Comparison of ENCODE assay signal across 11 cellular contexts in genomic region chr5:134247411-134247810, GRCh38. TPM values are rescaled to one million over a fixed set of nuclear protein-coding genes. Genes with fewer than 3 reads are reported as not detected.
DNase-seq lines count a peak whose midpoint lies in the region; ATAC-seq, FAIRE-seq and TF ChIP-seq lines count a peak whose summit lies in the region.
"Had no signal": no experiment of that assay in that cellular context is flagged by ENCODE, and none has a peak within 500 bp of the region (broad histone marks: within the 10 kb centered on the region; RNA-seq: fewer than 3 reads in every experiment).

No MANE protein-coding gene starts in this region.

- peak overlapping the region; percentile 45 for H3K4me2 ChIP-seq in keratinocyte (ENCODE audit: control insufficient read depth, extremely low read depth, insufficient read depth, low read depth, low read length)

- no peaks in the 10 kb centered on the region for H4K20me1 ChIP-seq in keratinocyte (ENCODE audit: control insufficient read depth, extremely low read depth, insufficient read depth, low read length)

- DNase-seq in AG04449 (ENCODE audit: low read depth, low spot score) (peak; percentile 63), astrocyte of the cerebellum (ENCODE audit: low read depth) (peak; percentile 85), keratinocyte (ENCODE audit: low read depth, low spot score) (no peak), DMS153 treated with DMSO at 0.1 percent for 48 hours (lab: John Stamatoyannopoulos, UW; ENCODE audit: unreplicated experiment) (no peak)
- DNase-seq: activated gamma-delta T cell; CD4-positive, alpha-beta memory T cell; NCI-H446 had no signal

- H3K27ac ChIP-seq in HUES48 (ENCODE audit: low read depth, low read length), result peak overlapping the region; percentile 53
- peak overlapping the region; percentile 78 for H3K27ac ChIP-seq in keratinocyte (ENCODE audit: control insufficient read depth, insufficient read depth, low read length)

- H3K4me3 ChIP-seq in AG04449 (ENCODE audit: low read depth, low read length) (no peak overlapping the region), HUES48 (ENCODE audit: low read depth, low read length) (no peak overlapping the region), astrocyte of the cerebellum (ENCODE audit: low read depth, low read length) (no peak overlapping the region), keratinocyte (ENCODE audit: control insufficient read depth in 2 of 3, extremely low read depth in 1 of 3, insufficient read depth in 2 of 3, low read depth in 1 of 3, low read length in 3 of 3) (no peak overlapping the region)

- CTCF ChIA-PET in AG04449 (lab: Yijun Ruan, JAX), result interaction anchor here (1.0 to 1.7 kb wide), 6 partner anchors 10 to 331 kb away, joined by 3 to 7 read pairs (median 4); partner anchors contain the start of gene PPP2CA

- in situ Hi-C loops in astrocyte of the cerebellum (cut with HindIII; ENCODE audit: low sequenced_read_pairs), result no loop called here

- no peak overlapping the region for H3K9ac ChIP-seq in HUES48 (ENCODE audit: low read depth, low read length)
- no peak overlapping the region for H3K9ac ChIP-seq in keratinocyte (ENCODE audit: control insufficient read depth, extremely low read depth, insufficient read depth, low read length)

- FAIRE-seq in keratinocyte (lab: Jason Lieb, UNC), result peak; percentile 71

- H3K9me1 ChIP-seq in keratinocyte (ENCODE audit: control insufficient read depth, extremely low read depth, insufficient read depth, low read length), result no peaks in the 10 kb centered on the region

- no peaks in the 10 kb centered on the region for H3K27me3 ChIP-seq in HUES48 (ENCODE audit: control insufficient read depth, insufficient read depth, low read length)
- H3K27me3 ChIP-seq in keratinocyte (ENCODE audit: control insufficient read depth, extremely low read depth, insufficient read depth, low read length), result no peaks in the 10 kb centered on the region

- ATAC-seq in HG03565 (IDR thresholded peaks at IDR 0.05; ENCODE audit: unreplicated experiment), result no peak
- ATAC-seq in HG02981 (IDR thresholded peaks at IDR 0.05; ENCODE audit: unreplicated experiment), result no peak
- no peak for ATAC-seq in GM21381 (IDR thresholded peaks at IDR 0.05; ENCODE audit: unreplicated experiment)

- TF ChIP-seq CTCF in AG04449 (IDR thresholded peaks at IDR 0.05; ENCODE audit: insufficient read depth, low read length, missing control alignments) (no peak), astrocyte of the cerebellum (IDR thresholded peaks at IDR 0.05; ENCODE audit: low read depth, low read length, missing control alignments) (no peak), keratinocyte (optimal IDR thresholded peaks at IDR 0.05 in 1 of 3, IDR thresholded peaks at IDR 0.05 in 1 of 3, conservative IDR thresholded peaks at IDR 0.05 in 1 of 3; ENCODE audit: extremely low read depth in 1 of 3, insufficient read depth in 2 of 3, low read length in 3 of 3) (no peak)

- H3K9me3 ChIP-seq in HUES48 (ENCODE audit: control insufficient read depth, insufficient read depth, low read length), result no peaks in the 10 kb centered on the region
- H3K9me3 ChIP-seq in keratinocyte (ENCODE audit: control insufficient read depth, low read depth, low read length), result no peaks in the 10 kb centered on the region

- H3K4me1 ChIP-seq in HUES48 (ENCODE audit: control insufficient read depth, insufficient read depth, low read length) (peaks cover 29% of the 10 kb centered on the region), keratinocyte (ENCODE audit: control insufficient read depth, extremely low read depth, insufficient read depth, low read length) (peaks cover 37% of the 10 kb centered on the region)

- H2AFZ ChIP-seq in keratinocyte (ENCODE audit: control insufficient read depth, low read length), result no peak overlapping the region

- POLR2A ChIA-PET in AG04449 (lab: Yijun Ruan, JAX), result interaction anchor here (2.1 kb wide), 1 partner anchor 21 kb away, joined by 6 read pairs; the partner anchor contains the start of gene PPP2CA

- no peaks in the 10 kb centered on the region for H3K79me2 ChIP-seq in keratinocyte (ENCODE audit: control insufficient read depth, insufficient read depth, low read length)

- no peaks in the 10 kb centered on the region for H3K36me3 ChIP-seq in HUES48 (ENCODE audit: control insufficient read depth, insufficient read depth, low read length)
- H3K36me3 ChIP-seq in keratinocyte (ENCODE audit: control insufficient read depth in 2 of 2, extremely low read depth in 1 of 2, insufficient read depth in 2 of 2, low read length in 2 of 2), result no peaks in the 10 kb centered on the region

- dilution Hi-C loops in keratinocyte (cut with MboI; ENCODE audit: extremely low pct_ligation_motif_present, low sequenced_read_pairs), result no loop called here

RNA-seq across cellular contexts. Expression of gene PPP2CA, which starts 21.5 kb away (rescaled TPM):
- 126 to 255 TPM (median 161 TPM) in 3 replicates for polyA plus RNA-seq in keratinocyte
- 178 TPM for polyA plus RNA-seq in keratinocyte (2011; ENCODE audit: low read depth)
- 102 and 190 TPM in 2 replicates for polyA plus RNA-seq in keratinocyte (2011; cell fraction: cytosol; rRNA removed)
- 74.4 and 111 TPM in 2 replicates for polyA plus RNA-seq in keratinocyte (2011; cell fraction: nucleus; rRNA removed)
- polyA plus RNA-seq in keratinocyte (2012; ENCODE audit: low replicate concordance), result 183 and 243 TPM in 2 replicates
- polyA minus RNA-seq in keratinocyte, result 27.8 to 235 TPM (median 78.0 TPM) in 3 replicates
- 126 TPM for polyA minus RNA-seq in keratinocyte (2011; cell fraction: cytosol; rRNA and poly(A)+ RNA removed)
- polyA minus RNA-seq in keratinocyte (2011; cell fraction: nucleus; rRNA and poly(A)+ RNA removed), result 21.2 and 49.3 TPM in 2 replicates

Comparison
In these comparisons a context has a peak if more than half of its experiments do, and no peak if none do; other contexts are left out.
1. DNase-seq: peak in AG04449 (single experiment) and astrocyte of the cerebellum (single experiment); none in keratinocyte (single experiment) and DMS153 treated with DMSO at 0.1 percent for 48 hours (single experiment).